1 cellular context compared by ENCODE assay signal in genomic region chr9:130610862-130611689, GRCh38.
TF ChIP-seq lines count a peak whose summit lies in the region.

No MANE protein-coding gene starts in this region.

TF ChIP-seq in WTC11, 78 proteins besides CTCF, POLR2A, EP300 and RAD21 (continued from another document):
- TF ChIP-seq CREB1 (CRISPR knock-in tag; IDR thresholded peaks at IDR 0.05) (no peak), FOXK1 (CRISPR knock-in tag; IDR thresholded peaks at IDR 0.05) (no peak), ZNF671 (CRISPR knock-in tag; IDR thresholded peaks at IDR 0.05) (no peak), ATF6 (CRISPR knock-in tag; IDR thresholded peaks at IDR 0.05) (no peak), MYBL2 (CRISPR knock-in tag; IDR thresholded peaks at IDR 0.05) (no peak), AFF4 (CRISPR knock-in tag; IDR thresholded peaks at IDR 0.05; ENCODE audit: borderline replicate concordance) (no peak)
TF ChIP-seq in WTC11: peak in this region for 0.
